Comparison of ENCODE assay signal across 20 cellular contexts in genomic region chr12:19003110-19003509, GRCh38.
"Had no signal": no experiment of that assay in that cellular context is flagged by ENCODE, and none has a peak within 500 bp of the region (broad histone marks: within the 10 kb centered on the region; RNA-seq: fewer than 3 reads in every experiment).

No MANE protein-coding gene starts in this region.

- FAIRE-seq: endothelial cell of umbilical vein had no signal

- H3K4me1 Mint-ChIP-seq: memory B cell had no signal

- H3K27me3 ChIP-seq: esophagus squamous epithelium, foreskin keratinocyte, hepatocyte, thyroid gland had no signal

- H3K27me3 Mint-ChIP-seq: dendritic cell treated with granulocyte-macrophage colony-stimulating factor and Interleukin-4, amounts not matched to agents 40 ng/mL and 50 ng/mL, for 4 days; memory B cell had no signal

- H3K9me3 ChIP-seq: esophagus squamous epithelium, thyroid gland had no signal

- ATAC-seq: foreskin keratinocyte had no signal

- H2AFZ ChIP-seq: hepatocyte had no signal

- H3K4me2 ChIP-seq: hepatocyte had no signal

- H3K4me3 Mint-ChIP-seq: dendritic cell treated with granulocyte-macrophage colony-stimulating factor and Interleukin-4, amounts not matched to agents 40 ng/mL and 50 ng/mL, for 4 days; memory B cell had no signal

- H3K4me3 ChIP-seq: esophagus squamous epithelium, hepatocyte, thyroid gland had no signal

- H3K79me2 ChIP-seq: hepatocyte had no signal

- H3K9me3 Mint-ChIP-seq: dendritic cell treated with granulocyte-macrophage colony-stimulating factor and Interleukin-4, amounts not matched to agents 40 ng/mL and 50 ng/mL, for 4 days had no signal

- H3K27ac Mint-ChIP-seq: dendritic cell treated with granulocyte-macrophage colony-stimulating factor and Interleukin-4, amounts not matched to agents 40 ng/mL and 50 ng/mL, for 4 days; memory B cell had no signal

- DNase-seq: activated CD4-positive, alpha-beta T cell treated with anti-CD3 and anti-CD28 coated beads, Interleukin-2, amount 50 U/mL, for 1 hour; activated CD4-positive, CD25-positive, alpha-beta regulatory T cell treated with anti-CD3 and anti-CD28 coated beads, Interleukin-2, amount 50 U/mL, for 72 hours; activated CD8-positive, alpha-beta memory T cell treated with anti-CD3 and anti-CD28 coated beads for 24 hours; activated CD8-positive, alpha-beta memory T cell treated with anti-CD3 and anti-CD28 coated beads, Interleukin-2, amount 50 U/mL, for 48 hours; activated effector memory CD4-positive, alpha-beta T cell treated with Interleukin-2 at 50 U/mL for 16 hours; activated naive CD4-positive, alpha-beta T cell treated with anti-CD3 and anti-CD28 coated beads, Interleukin-2, amount 50 U/mL, for 16 hours; activated T-cell treated with anti-CD3 and anti-CD28 coated beads, Interleukin-2, amount 50 U/mL, for 48 hours; aorta; effector memory CD4-positive, alpha-beta T cell; esophagus squamous epithelium; foreskin keratinocyte; kidney; stimulated activated CD4-positive, alpha-beta T cell treated with anti-CD3 and anti-CD28 coated beads, Interleukin-2, amount 100 ng/mL, for 24 hours; stimulated activated naive CD4-positive, alpha-beta T cell treated with Interleukin-2 at 50 U/mL for 16 hours; thyroid gland had no signal

- H3K36me3 Mint-ChIP-seq: memory B cell had no signal

- H3K27ac ChIP-seq: esophagus squamous epithelium, foreskin keratinocyte, hepatocyte, thyroid gland, VCaP had no signal

- H3K36me3 ChIP-seq: esophagus squamous epithelium, thyroid gland had no signal
